ENCODE assay signal across 2 cellular contexts in genomic region chrX:49172280-49172780, GRCh38.
A peak's percentile ranks its signal among the peaks of the same experiment; 100 is the strongest.
TF ChIP-seq lines count a peak whose summit lies in the region.

No MANE protein-coding gene starts in this region.

TF ChIP-seq in GM23338, 12 proteins besides CTCF, POLR2A, EP300 and RAD21:
- no peak for TF ChIP-seq CREB1 (CRISPR knock-in tag; IDR thresholded peaks at IDR 0.05; ENCODE audit: low read depth)
- no peak for TF ChIP-seq ETS1 (IDR thresholded peaks at IDR 0.05)
- no peak for TF ChIP-seq REST (IDR thresholded peaks at IDR 0.05; ENCODE audit: unreplicated experiment)
- TF ChIP-seq NANOG (IDR thresholded peaks at IDR 0.05; ENCODE audit: borderline replicate concordance), result no peak
- no peak for TF ChIP-seq JUNB (IDR thresholded peaks at IDR 0.05; ENCODE audit: unreplicated experiment)
- TF ChIP-seq EZH2phosphoT487 (IDR thresholded peaks at IDR 0.05; ENCODE audit: unreplicated experiment), result no peak
- TF ChIP-seq ZNF331 (CRISPR knock-in tag; IDR thresholded peaks at IDR 0.05; ENCODE audit: low read depth), result no peak
- TF ChIP-seq EZH2 (IDR thresholded peaks at IDR 0.05; ENCODE audit: low read depth, unreplicated experiment), result no peak
- TF ChIP-seq STAT1 (IDR thresholded peaks at IDR 0.05; ENCODE audit: unreplicated experiment), result no peak

TF ChIP-seq in K562, 482 proteins besides CTCF, POLR2A, EP300 and RAD21 (continues in another document):
- TF ChIP-seq ZNF174 (CRISPR knock-in tag; IDR thresholded peaks at IDR 0.05) (no peak), ZNF407 (IDR thresholded peaks at IDR 0.05; ENCODE audit: low read depth) (no peak), TSHZ1 (CRISPR knock-in tag; IDR thresholded peaks at IDR 0.05) (no peak), PTBP1 (IDR thresholded peaks at IDR 0.05; ENCODE audit: low read depth, low read length) (no peak), DPF2 (IDR thresholded peaks at IDR 0.05) (no peak), ZNF224 (CRISPR knock-in tag; IDR thresholded peaks at IDR 0.05) (no peak), ZFP91 (CRISPR knock-in tag; IDR thresholded peaks at IDR 0.05) (peak; percentile 89), NFIC (IDR thresholded peaks at IDR 0.05) (peak; percentile 89), VEZF1 (CRISPR knock-in tag; IDR thresholded peaks at IDR 0.05) (peak; percentile 88), ZBTB8A (IDR thresholded peaks at IDR 0.05; ENCODE audit: partially characterized antibody) (no peak), MAZ (CRISPR knock-in tag; conservative IDR thresholded peaks at IDR 0.05 in 1 of 2, IDR thresholded peaks at IDR 0.05 in 1 of 2) (peak in 1 of 2 experiments; percentile 28; a peak in 2 of 4 replicates), POLR2G (IDR thresholded peaks at IDR 0.05; ENCODE audit: low read depth, low read length) (peak; percentile 73), ZBED1 (IDR thresholded peaks at IDR 0.05) (no peak), PKNOX1 (IDR thresholded peaks at IDR 0.05) (peak; percentile 85), HEY1 (CRISPR knock-in tag; IDR thresholded peaks at IDR 0.05; ENCODE audit: borderline replicate concordance) (no peak), ZNF778 (CRISPR knock-in tag; IDR thresholded peaks at IDR 0.05) (no peak), L3MBTL2 (IDR thresholded peaks at IDR 0.05) (no peak; the same call in 1 of the 2 replicates), CXXC5 (CRISPR knock-in tag; IDR thresholded peaks at IDR 0.05) (0 out of 2 replicates have a peak, but pooled peaks have one; percentile 21), CCNT2 (IDR thresholded peaks at IDR 0.05; ENCODE audit: borderline replicate concordance, extremely low read depth, insufficient read length, low read depth, low read length) (peak; percentile 55), ZBTB43 (CRISPR knock-in tag; IDR thresholded peaks at IDR 0.05) (no peak), NFATC3 (IDR thresholded peaks at IDR 0.05) (no peak), E4F1 (CRISPR knock-in tag; IDR thresholded peaks at IDR 0.05; ENCODE audit: borderline replicate concordance) (no peak), ZBTB5 (IDR thresholded peaks at IDR 0.05) (no peak), ZNF133 (CRISPR knock-in tag; IDR thresholded peaks at IDR 0.05) (no peak), HNRNPL (IDR thresholded peaks at IDR 0.05; ENCODE audit: low read depth, low read length) (peak; percentile 86; the same call in 1 of the 2 replicates), CREM (IDR thresholded peaks at IDR 0.05; ENCODE audit: low read depth) (0 out of 2 replicates have a peak, but pooled peaks have one; percentile 5), MYC (IDR thresholded peaks at IDR 0.05; ENCODE audit: low read depth, low read length) (no peak), MYC (CRISPR knock-in tag; IDR thresholded peaks at IDR 0.05; ENCODE audit: borderline replicate concordance, low read depth) (no peak), HNRNPK (IDR thresholded peaks at IDR 0.05; ENCODE audit: low read depth, low read length, poor library complexity, severe bottlenecking) (no peak)
